19 cellular contexts compared by ENCODE assay signal in genomic region chr12:99906786-99907185, GRCh38.
"Had no signal": no experiment of that assay in that cellular context is flagged by ENCODE, and none has a peak within 500 bp of the region (broad histone marks: within the 10 kb centered on the region; RNA-seq: fewer than 3 reads in every experiment).

No MANE protein-coding gene starts in this region.

- H3K9me3 Mint-ChIP-seq: nephron progenitor cell had no signal

- ATAC-seq: heart left ventricle; left lung; lower lobe of right lung; naive thymus-derived CD4-positive, alpha-beta T cell; sciatic nerve had no signal

- H3K36me3 Mint-ChIP-seq: naive thymus-derived CD4-positive, alpha-beta T cell had no signal

- H3K4me3 Mint-ChIP-seq: naive thymus-derived CD4-positive, alpha-beta T cell; nephron progenitor cell had no signal

- DNase-seq: cerebellar nuclear complex; colonic mucosa; dermis blood vessel endothelial cell; esophagus squamous epithelium; heart left ventricle; hypothalamus; islet precursor cell; lower lobe of right lung; naive thymus-derived CD4-positive, alpha-beta T cell; nephron progenitor cell; stimulated activated CD4-positive, alpha-beta T cell treated with anti-CD3 and anti-CD28 coated beads, Interleukin-2, amount 100 ng/mL, for 24 hours; stimulated activated CD4-positive, alpha-beta T cell treated with anti-CD3 and anti-CD28 coated beads, Interleukin-4, amount 100 ng/mL, for 4 hours; stimulated activated naive CD4-positive, alpha-beta T cell; stomach; substantia nigra had no signal

- H3K4me1 Mint-ChIP-seq: naive thymus-derived CD4-positive, alpha-beta T cell had no signal

- H3K4me3 ChIP-seq: colonic mucosa, esophagus squamous epithelium, heart left ventricle, left lung, lower lobe of right lung, skin epidermis, stomach, thoracic aorta had no signal

- H3K27ac Mint-ChIP-seq: naive thymus-derived CD4-positive, alpha-beta T cell had no signal
